ENCODE assay signal across 7 cellular contexts in genomic region chr19:35882074-35882832, GRCh38. TPM values are rescaled to one million over a fixed set of nuclear protein-coding genes. Genes with fewer than 3 reads are reported as not detected.
DNase-seq lines count a peak whose midpoint lies in the region; ATAC-seq and TF ChIP-seq lines count a peak whose summit lies in the region.

No MANE protein-coding gene starts in this region.

- 27 to 28% methylated on average over 8 of the region's 8 CpGs for WGBS in thyroid gland, 2 donors

- H3K9me3 ChIP-seq in DND-41 (ENCODE audit: insufficient read depth, low read length, severe bottlenecking): no peaks in the 10 kb centered on the region
- H3K9me3 ChIP-seq in thyroid gland: no peaks in the 10 kb centered on the region

- no peak overlapping the region for H3K4me3 Mint-ChIP-seq in MCF 10A (ENCODE audit: unreplicated experiment)

- TF ChIP-seq POLR2A in thyroid gland (IDR thresholded peaks at IDR 0.05): no peak

- no peaks in the 10 kb centered on the region for H3K9me3 Mint-ChIP-seq in MCF 10A (ENCODE audit: unreplicated experiment)

- H3K4me2 ChIP-seq in DND-41 (ENCODE audit: insufficient read depth, low read length): no peak overlapping the region

- peaks cover 9% of the 10 kb centered on the region for H3K4me1 Mint-ChIP-seq in MCF 10A (ENCODE audit: insufficient read depth, unreplicated experiment)

- H2AFZ ChIP-seq in DND-41 (ENCODE audit: low read depth, low read length): no peak overlapping the region

- DNase-seq in DND-41 (peak; percentile 43), HS-5 (ENCODE audit: low read depth) (peak; percentile 49), NCI-H774 (lab: John Stamatoyannopoulos, UW) (peak; percentile 54), MCF 10A (ENCODE audit: unreplicated experiment) (peak; percentile 81), kidney epithelial cell (ENCODE audit: low read depth) (no peak), thyroid gland (peak; percentile 28 to 39)

- BruUV-seq in MCF 10A (replicated peaks; lab: Mats Ljungman, UMichigan): no TSS peak

- CTCF ChIA-PET in MCF 10A (lab: Yijun Ruan, JAX): interaction anchor here (0.6 to 9.2 kb wide), 15 partner anchors 10 to 1715 kb away, joined by 3 to 127 read pairs (median 4); no protein-coding TSS in a partner anchor

- H3K36me3 ChIP-seq in DND-41 (ENCODE audit: insufficient read depth, low read length): no peaks in the 10 kb centered on the region
- no peaks in the 10 kb centered on the region for H3K36me3 ChIP-seq in kidney epithelial cell (ENCODE audit: control insufficient read depth, insufficient read depth, low read length)
- H3K36me3 ChIP-seq in thyroid gland: no peaks in the 10 kb centered on the region

- peaks cover 11% of the 10 kb centered on the region for H3K27me3 Mint-ChIP-seq in MCF 10A (ENCODE audit: insufficient read depth, unreplicated experiment)

- intact Hi-C loops in MCF 10A (cut with micrococcal nuclease) (loop anchor here (1.0 to 10.0 kb wide), 3 partner anchors 49 to 233 kb away; partner anchors contain the start of genes OVOL3, POLR2I and TBCB), thyroid gland (cut with DNase I) (loop anchor here (2.0 kb wide), 1 partner anchor 51 kb away; no protein-coding TSS in a partner anchor)

- H3K27me3 ChIP-seq in DND-41 (ENCODE audit: insufficient read depth, low read length, poor library complexity) (no peaks in the 10 kb centered on the region), kidney epithelial cell (ENCODE audit: control insufficient read depth, insufficient read depth, low read length) (peaks cover 7% of the 10 kb centered on the region), thyroid gland (no peaks in the 10 kb centered on the region)

- no peak overlapping the region for H3K27ac Mint-ChIP-seq in MCF 10A (ENCODE audit: low read depth, unreplicated experiment)

- H3K4me1 ChIP-seq in DND-41 (ENCODE audit: insufficient read depth, low read length) (peaks cover 6% of the 10 kb centered on the region), thyroid gland (no peaks in the 10 kb centered on the region)

- H3K27ac ChIP-seq in DND-41 (ENCODE audit: low read length) (no peak overlapping the region), thyroid gland (no peak overlapping the region)

- peaks cover 8% of the 10 kb centered on the region for H4K20me1 ChIP-seq in DND-41 (ENCODE audit: insufficient read depth, low read length)

- H3K79me2 ChIP-seq in DND-41 (ENCODE audit: insufficient read depth, low read length): no peaks in the 10 kb centered on the region

- TF ChIP-seq CTCF in DND-41 (IDR thresholded peaks at IDR 0.05; ENCODE audit: borderline replicate concordance, extremely low read depth, low read length, poor library complexity, severe bottlenecking) (peak; percentile 70), MCF 10A (IDR thresholded peaks at IDR 0.05; ENCODE audit: unreplicated experiment) (peak; percentile 75), kidney epithelial cell (IDR thresholded peaks at IDR 0.05; ENCODE audit: insufficient read depth, low read length, poor library complexity, severe bottlenecking) (peak; percentile 41), thyroid gland (IDR thresholded peaks at IDR 0.05) (peak in 5 of 6 experiments; percentile 20 to 75 (median 60))

- peaks cover 9% of the 10 kb centered on the region for H3K36me3 Mint-ChIP-seq in MCF 10A (ENCODE audit: insufficient read depth, unreplicated experiment)

- H3K4me3 ChIP-seq in DND-41 (ENCODE audit: low read depth in 1 of 2, low read length in 2 of 2): no peak overlapping the region
- no peak overlapping the region for H3K4me3 ChIP-seq in kidney epithelial cell (ENCODE audit: low read depth, low read length)
- H3K4me3 ChIP-seq in thyroid gland (replicated peaks in 1 of 3): no peak overlapping the region

- no peak overlapping the region for H3K9ac ChIP-seq in DND-41 (ENCODE audit: low read depth, low read length)

- POLR2A ChIA-PET in MCF 10A (lab: Yijun Ruan, JAX): interaction anchor here (1.0 to 2.2 kb wide), 3 partner anchors 47 to 50 kb away, joined by 3 to 11 read pairs (median 5); no protein-coding TSS in a partner anchor

- peak; percentile 44; the same call in 2 of the 3 replicates for ATAC-seq in DND-41 (ENCODE audit: insufficient read depth, low read depth)
- no peak for ATAC-seq in HG03571 (IDR thresholded peaks at IDR 0.05; ENCODE audit: unreplicated experiment)

RNA-seq across cellular contexts. Expression of gene APLP1, which starts 13.9 kb away (rescaled TPM):
- total RNA-seq in MCF 10A (2022) (1.3 and 2.4 TPM in 2 replicates), kidney epithelial cell (6.3 and 9.3 TPM in 2 replicates), thyroid gland (1 to 10 TPM in 2 of 4 donors, under 1 TPM in 2; 0.67 to 5.3 (median 2.8) TPM)

RNA-seq across cellular contexts. Expression of gene NFKBID, which starts 18.1 kb away (rescaled TPM):
- 6.4 and 8.4 TPM in 2 replicates for total RNA-seq in MCF 10A (2022)
- total RNA-seq in kidney epithelial cell: 6.1 and 6.2 TPM in 2 replicates
- total RNA-seq in thyroid gland: 10 to 100 TPM in 3 of 4 donors, 1 to 10 TPM in 1; 7.0 to 56.7 (median 16.9) TPM

RNA-seq across cellular contexts. Expression of gene HCST, which starts 20.1 kb away (rescaled TPM):
- total RNA-seq in MCF 10A (2022) (not detected in 2 replicates), kidney epithelial cell (not detected in 2 replicates), thyroid gland (1 to 10 TPM in 2 of 4 donors, not detected in 2; 1.4 to 4.4 TPM)

RNA-seq across cellular contexts. Expression of gene KIRREL2, which starts 25.5 kb away (rescaled TPM):
- not detected in 2 replicates for total RNA-seq in MCF 10A (2022)
- total RNA-seq in kidney epithelial cell: 0.50 and 1.0 TPM in 2 replicates
- under 1 TPM in 2 of 4 donors, not detected in 2; 0.20 to 0.33 TPM for total RNA-seq in thyroid gland

RNA-seq across cellular contexts. Expression of gene TYROBP, which starts 25.8 kb away (rescaled TPM):
- total RNA-seq in MCF 10A (2022) (not detected in 2 replicates), kidney epithelial cell (1.1 TPM in 1 of 2 replicates, not detected in the other), thyroid gland (10 to 100 TPM; 10.1 to 80.4 (median 27.5) TPM)
